Comparison of ENCODE assay signal across 8 cellular contexts in genomic region chr1:21292503-21292990, GRCh38. TPM values are rescaled to one million over a fixed set of nuclear protein-coding genes. Genes with fewer than 3 reads are reported as not detected.
DNase-seq lines count a peak whose midpoint lies in the region; ATAC-seq and TF ChIP-seq lines count a peak whose summit lies in the region.
"Had no signal": no experiment of that assay in that cellular context is flagged by ENCODE, and none has a peak within 500 bp of the region (broad histone marks: within the 10 kb centered on the region; RNA-seq: fewer than 3 reads in every experiment).

No MANE protein-coding gene starts in this region.

- intact Hi-C loops in esophagus squamous epithelium (cut with DNase I): no loop called here

- H3K4me3 ChIP-seq in GM12875 (ENCODE audit: low read depth, low read length): peak overlapping the region; percentile 23
- H3K4me3 ChIP-seq in OCI-LY3 (ENCODE audit: low read length): peak overlapping the region; percentile 86
- no peak overlapping the region for H3K4me3 ChIP-seq in esophagus squamous epithelium

- H3K9me3 ChIP-seq in OCI-LY3 (ENCODE audit: insufficient read depth, low read length) (no peaks in the 10 kb centered on the region), esophagus squamous epithelium (no peaks in the 10 kb centered on the region)

- 45 to 70% methylated on average over 3 of the region's 3 CpGs for WGBS in esophagus squamous epithelium, 2 donors

- H3K79me2 ChIP-seq in OCI-LY3 (ENCODE audit: low read length): peaks cover 67% of the 10 kb centered on the region

- H3K27ac ChIP-seq in OCI-LY3 (ENCODE audit: low read length): peak overlapping the region; percentile 100
- H3K27ac ChIP-seq in esophagus squamous epithelium: peak overlapping the region; percentile 46 to 88 (median 68)
- H3K27ac ChIP-seq: VCaP had no signal

- peak overlapping the region; percentile 100 for H3K9ac ChIP-seq in OCI-LY3 (ENCODE audit: low read length)

- peaks cover 87% of the 10 kb centered on the region for H3K4me1 Mint-ChIP-seq in stimulated activated effector memory CD8-positive, alpha-beta T cell treated with anti-CD3 and anti-CD28 coated beads, Interleukin-12 subunit alpha, Interleukin-12 subunit beta, amount 100 ng/mL, for 72 hours

- peaks cover 72% of the 10 kb centered on the region for H3K36me3 Mint-ChIP-seq in stimulated activated effector memory CD8-positive, alpha-beta T cell treated with anti-CD3 and anti-CD28 coated beads, Interleukin-12 subunit alpha, Interleukin-12 subunit beta, amount 100 ng/mL, for 72 hours

- H3K4me3 Mint-ChIP-seq in stimulated activated effector memory CD8-positive, alpha-beta T cell treated with anti-CD3 and anti-CD28 coated beads, Interleukin-12 subunit alpha, Interleukin-12 subunit beta, amount 100 ng/mL, for 72 hours: peak overlapping the region; percentile 86

- no peaks in the 10 kb centered on the region for H3K9me3 Mint-ChIP-seq in stimulated activated effector memory CD8-positive, alpha-beta T cell treated with anti-CD3 and anti-CD28 coated beads, Interleukin-12 subunit alpha, Interleukin-12 subunit beta, amount 100 ng/mL, for 72 hours

- H2AFZ ChIP-seq in OCI-LY3 (ENCODE audit: low read depth, low read length): no peak overlapping the region

- peaks cover 15% of the 10 kb centered on the region for H3K36me3 ChIP-seq in OCI-LY3 (replicated peaks; ENCODE audit: low read depth, low read length)
- H3K36me3 ChIP-seq in esophagus squamous epithelium: no peaks in the 10 kb centered on the region

- TF ChIP-seq CTCF in GM12875 (IDR thresholded peaks at IDR 0.05; ENCODE audit: borderline replicate concordance, insufficient read depth, low read depth, low read length) (no peak), OCI-LY3 (IDR thresholded peaks at IDR 0.05; ENCODE audit: low read depth, low read length) (no peak), esophagus squamous epithelium (IDR thresholded peaks at IDR 0.05) (no peak)

- H4K20me1 ChIP-seq in OCI-LY3 (ENCODE audit: insufficient read depth, low read length): no peaks in the 10 kb centered on the region

- H3K4me1 ChIP-seq in OCI-LY3 (ENCODE audit: low read length) (peaks cover 77% of the 10 kb centered on the region), esophagus squamous epithelium (peaks cover 23 to 95% (median 45%) of the 10 kb centered on the region in 3 donors)

- H3K27me3 ChIP-seq in OCI-LY3 (ENCODE audit: low read depth, low read length) (no peaks in the 10 kb centered on the region), esophagus squamous epithelium (peaks cover 0 to 12% (median 0%) of the 10 kb centered on the region in 4 donors)

- TF ChIP-seq POLR2A in esophagus squamous epithelium (IDR thresholded peaks at IDR 0.05): no peak

- ATAC-seq in stimulated activated effector memory CD8-positive, alpha-beta T cell treated with anti-CD3 and anti-CD28 coated beads, Interleukin-12 subunit alpha, Interleukin-12 subunit beta, amount 100 ng/mL, for 72 hours: no peak

- no peak for DNase-seq in esophagus squamous epithelium (lab: John Stamatoyannopoulos, UW)
- DNase-seq in stimulated activated effector memory CD8-positive, alpha-beta T cell treated with anti-CD3 and anti-CD28 coated beads, Interleukin-12 subunit alpha, Interleukin-12 subunit beta, amount 100 ng/mL, for 72 hours (ENCODE audit: low spot score in 2 of 2): no peak
- DNase-seq in cerebellar nuclear complex (lab: John Stamatoyannopoulos, UW): no peak
- DNase-seq in stimulated activated CD4-positive, alpha-beta T cell treated with anti-CD3 and anti-CD28 coated beads, Interleukin-15, amount 100 ng/mL, for 24 hours: no peak
- DNase-seq in GM19240 (ENCODE audit: insufficient read length, low spot score): no peak

- H3K4me2 ChIP-seq in OCI-LY3 (ENCODE audit: low read length): peak overlapping the region; percentile 99

- peak overlapping the region; percentile 95 for H3K27ac Mint-ChIP-seq in stimulated activated effector memory CD8-positive, alpha-beta T cell treated with anti-CD3 and anti-CD28 coated beads, Interleukin-12 subunit alpha, Interleukin-12 subunit beta, amount 100 ng/mL, for 72 hours

RNA-seq across cellular contexts. Expression of gene ECE1, which starts 2.3 kb away (rescaled TPM):
- 10 to 100 TPM; 11.3 to 42.2 (median 24.1) TPM for total RNA-seq in esophagus squamous epithelium

Comparison
In these comparisons a context has a peak if more than half of its experiments do, and no peak if none do; other contexts are left out.
1. H3K4me3 ChIP-seq: peak in GM12875 (single experiment) and OCI-LY3 (single experiment); none in esophagus squamous epithelium (0 of 4).